Comparison of ENCODE assay signal across 36 cellular contexts in genomic region chr7:100708395-100708794, GRCh38. TPM values are rescaled to one million over a fixed set of nuclear protein-coding genes. Genes with fewer than 3 reads are reported as not detected.
A peak's percentile ranks its signal among the peaks of the same experiment; 100 is the strongest.
DNase-seq lines count a peak whose midpoint lies in the region; ATAC-seq, FAIRE-seq and TF ChIP-seq lines count a peak whose summit lies in the region.
"Had no signal": no experiment of that assay in that cellular context is flagged by ENCODE, and none has a peak within 500 bp of the region (broad histone marks: within the 10 kb centered on the region; RNA-seq: fewer than 3 reads in every experiment).

No MANE protein-coding gene starts in this region.

- no peak overlapping the region for H2BK15ac ChIP-seq in H9 (ENCODE audit: low read depth, low read length)

- peak overlapping the region; percentile 94 to 100 (median 98); a peak in 15 of 22 replicates for H3K4me2 ChIP-seq in BLaER1 treated with 17β-estradiol and CSF1 and Interleukin-3, amounts not matched to agents 10 nM and 100 nM
- H3K4me2 ChIP-seq in GM23338 (no peak overlapping the region), H9 (ENCODE audit: insufficient read depth, insufficient read length, low read length) (no peak overlapping the region)
- H3K4me2 ChIP-seq: KMS-11 had no signal

- no peak overlapping the region for H3T11ph ChIP-seq in H9 (ENCODE audit: low read length)

- no peak overlapping the region for H3K23ac ChIP-seq in H9 (ENCODE audit: insufficient read length, low read depth, low read length)

- no peak overlapping the region for H3K4ac ChIP-seq in H9 (ENCODE audit: low read depth, low read length)

- no peaks in the 10 kb centered on the region for H3K9me3 ChIP-seq in BLaER1 treated with 17β-estradiol and CSF1 and Interleukin-3, amounts not matched to agents 10 nM and 100 nM (replicated peaks in 1 of 11)
- H3K9me3 ChIP-seq in liver (ENCODE audit: control insufficient read depth in 4 of 4, low read length in 3 of 4) (no peaks in the 10 kb centered on the region), H9 (ENCODE audit: control insufficient read depth, low read depth, low read length) (no peaks in the 10 kb centered on the region)
- H3K9me3 ChIP-seq: mucosa of descending colon, pancreas, suprapubic skin had no signal

- H2BK5ac ChIP-seq in H9 (ENCODE audit: insufficient read length, low read length), result no peak overlapping the region

- H3K4me3 ChIP-seq in BLaER1 treated with 17β-estradiol and CSF1 and Interleukin-3, amounts not matched to agents 10 nM and 100 nM, result no peak overlapping the region
- H3K4me3 ChIP-seq in GM23338 (no peak overlapping the region), liver (ENCODE audit: low read depth in 1 of 3, low read length in 3 of 3) (no peak overlapping the region)
- H3K4me3 ChIP-seq: mucosa of descending colon, pancreas, PC-9, SK-N-MC, skin epidermis, suprapubic skin had no signal

- H4K5ac ChIP-seq in H9 (ENCODE audit: insufficient read length, low read depth, low read length), result no peak overlapping the region

- H4K20me1 ChIP-seq in BLaER1 treated with 17β-estradiol and CSF1 and Interleukin-3, amounts not matched to agents 10 nM and 100 nM, result peaks cover 0 to 19% (median 14%) of the 10 kb centered on the region in 11 experiments; a peak in 13 of 22 replicates
- peaks cover 12% of the 10 kb centered on the region for H4K20me1 ChIP-seq in GM23338 (replicated peaks; ENCODE audit: insufficient read depth)
- H4K20me1 ChIP-seq in H9 (ENCODE audit: control insufficient read depth, insufficient read depth, insufficient read length), result no peaks in the 10 kb centered on the region

- no peak overlapping the region for H2BK12ac ChIP-seq in H9 (ENCODE audit: insufficient read length, low read depth, low read length)

- no peak overlapping the region for H3K18ac ChIP-seq in H9 (ENCODE audit: insufficient read length, low read depth, low read length)

- H3K27me3 Mint-ChIP-seq in GM23338 (ENCODE audit: insufficient read depth, low read depth, poor library complexity), result peaks cover 4% of the 10 kb centered on the region
- H3K27me3 Mint-ChIP-seq in activated B cell treated with CpG ODN at 0.5 μM for 24 hours, result no peaks in the 10 kb centered on the region
- H3K27me3 Mint-ChIP-seq in H9 (ENCODE audit: low read depth), result no peaks in the 10 kb centered on the region
- no peaks in the 10 kb centered on the region for H3K27me3 Mint-ChIP-seq in chondrocyte (ENCODE audit: low read depth)

- no peak overlapping the region for H2AK5ac ChIP-seq in H9 (ENCODE audit: insufficient read length, low read length)

- H3K27ac ChIP-seq in BLaER1 treated with 17β-estradiol and CSF1 and Interleukin-3, amounts not matched to agents 10 nM and 100 nM, result no peak overlapping the region
- H3K27ac ChIP-seq in GM23338 (ENCODE audit: low read depth) (no peak overlapping the region), liver (ENCODE audit: low read depth in 1 of 2, low read length in 2 of 2) (peak overlapping the region; percentile 89 to 96), H9 (ENCODE audit: insufficient read length, low read depth, low read length) (no peak overlapping the region)
- H3K27ac ChIP-seq: KMS-11, pancreas, PC-9, SK-N-MC, skin epidermis, suprapubic skin had no signal

- no peaks in the 10 kb centered on the region for H3K9me2 ChIP-seq in GM23338 (ENCODE audit: insufficient read depth)

- 0 out of 3 replicates have a peak overlapping the region, but pooled peaks have one; percentile 17 for H3K4me3 Mint-ChIP-seq in GM23338
- H3K4me3 Mint-ChIP-seq in activated B cell treated with CpG ODN at 0.5 μM for 24 hours, result peak overlapping the region; percentile 15
- H3K4me3 Mint-ChIP-seq in H9, result peak overlapping the region in 1 of 2 experiments; percentile 38; a peak in 1 of 5 replicates
- no peak overlapping the region for H3K4me3 Mint-ChIP-seq in chondrocyte (ENCODE audit: unreplicated experiment)

- H3K79me2 ChIP-seq in GM23338 (replicated peaks; ENCODE audit: insufficient read depth) (peaks cover 27% of the 10 kb centered on the region), H9 (ENCODE audit: insufficient read depth, low read length) (peaks cover 10% of the 10 kb centered on the region; the same call in 1 of the 2 replicates)

- no peak overlapping the region for H4K91ac ChIP-seq in H9 (ENCODE audit: insufficient read length, low read depth, low read length)

- H3K14ac ChIP-seq in H9 (ENCODE audit: insufficient read depth, low read length), result no peak overlapping the region

- H2AFZ ChIP-seq in GM23338, result no peak overlapping the region
- H2AFZ ChIP-seq in H9 (ENCODE audit: low read length), result no peak overlapping the region
- H2AFZ ChIP-seq: PC-9 had no signal

- peaks cover 0 to 30% (median 23%) of the 10 kb centered on the region in 11 experiments; a peak in 13 of 22 replicates for H3K36me3 ChIP-seq in BLaER1 treated with 17β-estradiol and CSF1 and Interleukin-3, amounts not matched to agents 10 nM and 100 nM
- peaks cover 8% of the 10 kb centered on the region for H3K36me3 ChIP-seq in GM23338 (ENCODE audit: insufficient read depth)
- H3K36me3 ChIP-seq in liver (ENCODE audit: control insufficient read depth in 4 of 4, insufficient read depth in 3 of 4, low read depth in 1 of 4, low read length in 3 of 4), result no peaks in the 10 kb centered on the region
- H3K36me3 ChIP-seq: pancreas, suprapubic skin had no signal

- H2BK120ac ChIP-seq in H9 (ENCODE audit: low read depth, low read length, poor library complexity, severe bottlenecking), result no peak overlapping the region

- no peak overlapping the region for H3K56ac ChIP-seq in H9 (ENCODE audit: insufficient read length, low read depth, low read length)

- CTCF ChIA-PET in activated B cell treated with CpG ODN at 0.5 μM for 24 hours (lab: Charles Lee), result interaction anchor here (0.9 to 1.3 kb wide), 2 partner anchors 15 to 149 kb away, joined by 3 read pairs; no protein-coding TSS in a partner anchor

- H3K23me2 ChIP-seq in H9 (ENCODE audit: insufficient read length, low read depth, low read length, poor library complexity, severe bottlenecking), result peaks cover 15% of the 10 kb centered on the region

- H3K9me3 Mint-ChIP-seq in GM23338 (no peaks in the 10 kb centered on the region), activated B cell treated with CpG ODN at 0.5 μM for 24 hours (no peaks in the 10 kb centered on the region), H9 (peaks cover 0 to 2% of the 10 kb centered on the region in 2 experiments; a peak in 1 of 5 replicates), chondrocyte (ENCODE audit: low read depth) (no peaks in the 10 kb centered on the region)
- H3K9me3 Mint-ChIP-seq: CD8-positive, alpha-beta memory T cell had no signal

- WGBS in liver, result 52% methylated on average over 6 of the region's 6 CpGs
- no CpG with 5 or more reads among the region's 6 CpGs for WGBS in H9 (ENCODE audit: extremely low coverage, insufficient read length, low lambda C conversion rate)

- H3K9ac ChIP-seq in BLaER1 treated with 17β-estradiol and CSF1 and Interleukin-3, amounts not matched to agents 10 nM and 100 nM, result peak overlapping the region in 9 of 11 experiments; percentile 8 to 99 (median 36); a peak in 8 of 22 replicates
- no peak overlapping the region for H3K9ac ChIP-seq in liver (ENCODE audit: low read depth in 1 of 2, low read length in 2 of 2)
- H3K9ac ChIP-seq in H9 (ENCODE audit: extremely low read depth, insufficient read length, low read length), result no peak overlapping the region
- H3K9ac ChIP-seq: KMS-11 had no signal

- no peak overlapping the region for H2BK20ac ChIP-seq in H9 (ENCODE audit: low read depth, low read length, poor library complexity, severe bottlenecking)

- H3K4me1 Mint-ChIP-seq in GM23338, result peaks cover 9% of the 10 kb centered on the region
- H3K4me1 Mint-ChIP-seq in activated B cell treated with CpG ODN at 0.5 μM for 24 hours, result peaks cover 16% of the 10 kb centered on the region
- H3K4me1 Mint-ChIP-seq in H9, result peaks cover 6 to 10% of the 10 kb centered on the region in 2 experiments
- H3K4me1 Mint-ChIP-seq in chondrocyte (ENCODE audit: low read depth), result peaks cover 12% of the 10 kb centered on the region

- ATAC-seq in GM23338 (no peak), activated B cell treated with CpG ODN at 0.5 μM for 24 hours (ENCODE audit: low read depth) (no peak)
- ATAC-seq: mucosa of descending colon, pancreas had no signal

- POLR2A ChIA-PET in activated B cell treated with CpG ODN at 0.5 μM for 24 hours (lab: Charles Lee), result no interaction called here

- peaks cover 5% of the 10 kb centered on the region for H3K79me1 ChIP-seq in H9 (ENCODE audit: insufficient read depth, low read depth, low read length, poor library complexity, severe bottlenecking)

- TF ChIP-seq CTCF in GM23338 (conservative IDR thresholded peaks at IDR 0.05; ENCODE audit: low read depth in 2 of 2), result no peak
- TF ChIP-seq CTCF in activated B cell treated with CpG ODN at 0.5 μM for 24 hours (IDR thresholded peaks at IDR 0.05), result no peak
- no peak for TF ChIP-seq CTCF in liver (IDR thresholded peaks at IDR 0.05; ENCODE audit: low read depth, low read length, missing input control)
- no peak for TF ChIP-seq CTCF in H9 (conservative IDR thresholded peaks at IDR 0.05)
- no peak for TF ChIP-seq CTCF in chondrocyte (IDR thresholded peaks at IDR 0.05)

- TF ChIP-seq RAD21 in liver (IDR thresholded peaks at IDR 0.05), result no peak

- peaks cover 27 to 38% (median 31%) of the 10 kb centered on the region in 10 experiments for H3K4me1 ChIP-seq in BLaER1 treated with 17β-estradiol and CSF1 and Interleukin-3, amounts not matched to agents 10 nM and 100 nM
- no peaks in the 10 kb centered on the region; the same call in 1 of the 2 replicates for H3K4me1 ChIP-seq in GM23338 (ENCODE audit: insufficient read depth)
- peaks cover 8 to 45% (median 24%) of the 10 kb centered on the region in 4 donors for H3K4me1 ChIP-seq in liver (ENCODE audit: control insufficient read depth in 4 of 4, insufficient read depth in 4 of 4, low read length in 3 of 4)
- H3K4me1 ChIP-seq in H9 (ENCODE audit: insufficient read depth, low read length), result no peaks in the 10 kb centered on the region; the same call in 1 of the 2 replicates

- intact Hi-C loops in activated B cell treated with CpG ODN at 0.5 μM for 24 hours (cut with micrococcal nuclease), result loop anchor here (5.0 kb wide), 2 partner anchors 96 to 231 kb away; partner anchors contain the start of genes MOSPD3 and TSC22D4

- no peak for FAIRE-seq in frontal cortex (lab: Jason Lieb, UNC)
- FAIRE-seq: colon, GM18507, GM19239, HTR-8/SVneo, pancreas, TTC549 had no signal

- H3K36me3 Mint-ChIP-seq in GM23338 (ENCODE audit: low read depth), result peaks cover 20% of the 10 kb centered on the region
- peaks cover 12% of the 10 kb centered on the region for H3K36me3 Mint-ChIP-seq in activated B cell treated with CpG ODN at 0.5 μM for 24 hours (ENCODE audit: low read depth)
- peaks cover 4 to 20% (median 17%) of the 10 kb centered on the region in 3 experiments; a peak in 6 of 7 replicates for H3K36me3 Mint-ChIP-seq in H9 (ENCODE audit: insufficient read depth in 1 of 3, low read depth in 3 of 3)
- H3K36me3 Mint-ChIP-seq in chondrocyte (ENCODE audit: low read depth), result peaks cover 1% of the 10 kb centered on the region

- peaks cover 14% of the 10 kb centered on the region; the same call in 1 of the 2 replicates for H3F3A ChIP-seq in GM23338 (replicated peaks; ENCODE audit: low read depth)

- no peak overlapping the region for H4K8ac ChIP-seq in H9 (replicated peaks; ENCODE audit: insufficient read length, low read depth, low read length)

- DNase-seq in GM23338 (ENCODE audit: low spot score) (no peak), activated B cell treated with CpG ODN at 0.5 μM for 24 hours (no peak), A172 (ENCODE audit: low spot score) (no peak), frontal cortex (ENCODE audit: low spot score in 2 of 2) (no peak), H9 (no peak), chondrocyte (ENCODE audit: low spot score) (no peak)
- DNase-seq: activated CD4-positive, alpha-beta T cell treated with anti-CD3 and anti-CD28 coated beads for 1 hour; activated CD8-positive, alpha-beta memory T cell treated with anti-CD3 and anti-CD28 coated beads for 24 hours; CD8-positive, alpha-beta memory T cell; effector CD4-positive, alpha-beta T cell; EL; GOT3; hypothalamus; mucosa of descending colon; NCI-H2029; NCI-H524 treated with DMSO at 0.1 percent for 48 hours; NK-92 treated with Interleukin-12 subunit alpha and Interleukin-12 subunit beta, amount 100 ng/mL, for 24 hours; pancreas; PC-9; retina; stimulated activated naive CD4-positive, alpha-beta T cell; T-helper 1 cell had no signal

- H3K27ac Mint-ChIP-seq in GM23338, result no peak overlapping the region
- no peak overlapping the region for H3K27ac Mint-ChIP-seq in activated B cell treated with CpG ODN at 0.5 μM for 24 hours
- no peak overlapping the region for H3K27ac Mint-ChIP-seq in H9
- H3K27ac Mint-ChIP-seq in chondrocyte (ENCODE audit: unreplicated experiment), result no peak overlapping the region

- H3K27me3 ChIP-seq in BLaER1 treated with 17β-estradiol and CSF1 and Interleukin-3, amounts not matched to agents 10 nM and 100 nM, result no peaks in the 10 kb centered on the region
- H3K27me3 ChIP-seq in GM23338 (ENCODE audit: insufficient read depth) (no peaks in the 10 kb centered on the region), liver (ENCODE audit: control insufficient read depth in 4 of 4, insufficient read depth in 4 of 4, low read length in 3 of 4) (no peaks in the 10 kb centered on the region), H9 (ENCODE audit: insufficient read depth, low read length) (no peaks in the 10 kb centered on the region)
- H3K27me3 ChIP-seq: pancreas, suprapubic skin had no signal

RNA-seq across cellular contexts. Expression of gene POP7, which starts 2.5 kb away (rescaled TPM):
- 87.3 and 110 TPM in 2 replicates for total RNA-seq in GM23338 (2014; rRNA removed; shearing (Covaris generic))
- polyA plus RNA-seq in GM23338 (2016; fragmentation: Nextera tagmentation; extraction: Ambion mirVana), result 216 and 219 TPM in 2 replicates
- total RNA-seq in activated B cell treated with CpG ODN at 0.5 μM for 24 hours, result 21.5 and 21.7 TPM in 2 replicates
- 10 to 100 TPM; 19.1 to 36.6 TPM for total RNA-seq in liver
- polyA plus RNA-seq in liver, result 10 to 100 TPM; 31.1 to 40.1 TPM
- 76.9 and 110 TPM in 2 replicates for total RNA-seq in A172 (2014; rRNA removed; shearing (Covaris generic))
- 52.6 TPM for total RNA-seq in frontal cortex
- total RNA-seq in H9 (2021), result 96.7 and 96.9 TPM in 2 replicates
- total RNA-seq in chondrocyte, result 24.2 to 31.8 TPM (median 25.5 TPM) in 3 replicates

RNA-seq across cellular contexts. Expression of gene EPO, which starts 11.9 kb away (rescaled TPM):
- 0.89 TPM in 1 of 2 replicates, not detected in the other for total RNA-seq in GM23338 (2014; rRNA removed; shearing (Covaris generic))
- polyA plus RNA-seq in GM23338 (2016; fragmentation: Nextera tagmentation; extraction: Ambion mirVana) (0.97 and 1.0 TPM in 2 replicates), liver (10 to 100 TPM in 1 of 2 donors, 1 to 10 TPM in 1; 5.3 to 22.9 TPM)
- total RNA-seq in activated B cell treated with CpG ODN at 0.5 μM for 24 hours (not detected in 2 replicates), liver (1 to 10 TPM; 1.3 to 1.5 TPM), frontal cortex (not detected), H9 (2021) (0.33 and 0.44 TPM in 2 replicates), chondrocyte (not detected in 3 replicates)
- not detected in 2 replicates for total RNA-seq in A172 (2014; rRNA removed; shearing (Covaris generic))
- total RNA-seq: lung microvascular endothelial cell, mucosa of descending colon had no signal
- polyA plus RNA-seq: CD8-positive, alpha-beta memory T cell; neural cell had no signal

RNA-seq across cellular contexts. Expression of gene GIGYF1, which starts 14.3 kb away (rescaled TPM):
- 50.6 and 69.8 TPM in 2 replicates for total RNA-seq in GM23338 (2014; rRNA removed; shearing (Covaris generic))
- polyA plus RNA-seq in GM23338 (2016; fragmentation: Nextera tagmentation; extraction: Ambion mirVana), result 40.0 and 40.4 TPM in 2 replicates
- total RNA-seq in activated B cell treated with CpG ODN at 0.5 μM for 24 hours, result 66.5 and 76.6 TPM in 2 replicates
- total RNA-seq in liver, result 10 to 100 TPM; 12.7 TPM
- polyA plus RNA-seq in liver, result 1 to 10 TPM; 6.8 to 7.5 TPM
- 12.5 and 16.6 TPM in 2 replicates for total RNA-seq in A172 (2014; rRNA removed; shearing (Covaris generic))
- total RNA-seq in frontal cortex, result 15.1 TPM
- total RNA-seq in H9 (2021), result 101 and 104 TPM in 2 replicates
- total RNA-seq in chondrocyte, result 29.2 to 32.8 TPM (median 31.7 TPM) in 3 replicates

RNA-seq across cellular contexts. Expression of gene ZAN, which starts 25.0 kb away (rescaled TPM):
- total RNA-seq in GM23338 (2014; rRNA removed; shearing (Covaris generic)), result 0.03 TPM in 1 of 2 replicates, not detected in the other
- 0.07 TPM in 1 of 2 replicates, not detected in the other for polyA plus RNA-seq in GM23338 (2016; fragmentation: Nextera tagmentation; extraction: Ambion mirVana)
- total RNA-seq in activated B cell treated with CpG ODN at 0.5 μM for 24 hours, result not detected in 2 replicates
- under 1 TPM in 1 of 2 donors, not detected in 1; under 0.01 TPM for total RNA-seq in liver
- under 1 TPM in 1 of 2 donors, not detected in 1; 0.08 TPM for polyA plus RNA-seq in liver
- total RNA-seq in A172 (2014; rRNA removed; shearing (Covaris generic)), result not detected in 2 replicates
- total RNA-seq in frontal cortex, result not detected
- not detected in 2 replicates for total RNA-seq in H9 (2021)
- not detected in 3 replicates for total RNA-seq in chondrocyte
- total RNA-seq: CD8-positive, alpha-beta memory T cell; lung microvascular endothelial cell; mucosa of descending colon; PC-9; ureter had no signal
- polyA plus RNA-seq: CD8-positive, alpha-beta memory T cell; neural cell had no signal

RNA-seq across cellular contexts. Expression of gene GNB2, which starts 34.9 kb away (rescaled TPM):
- 153 and 156 TPM in 2 replicates for total RNA-seq in GM23338 (2014; rRNA removed; shearing (Covaris generic))
- polyA plus RNA-seq in GM23338 (2016; fragmentation: Nextera tagmentation; extraction: Ambion mirVana) (112 and 113 TPM in 2 replicates), liver (100 to 1,000 TPM in 1 of 2 donors, 10 to 100 TPM in 1; 37.6 to 133 TPM)
- total RNA-seq in activated B cell treated with CpG ODN at 0.5 μM for 24 hours (129 and 132 TPM in 2 replicates), liver (10 to 100 TPM; 57.9 to 88.5 TPM), frontal cortex (72.6 TPM), H9 (2021) (171 and 174 TPM in 2 replicates), chondrocyte (191 to 204 TPM (median 202 TPM) in 3 replicates)
- total RNA-seq in A172 (2014; rRNA removed; shearing (Covaris generic)), result 94.3 and 104 TPM in 2 replicates

Comparison
In these comparisons a context has a peak if more than half of its experiments do, and no peak if none do; other contexts are left out.
1. H3K27ac ChIP-seq: peak in liver (2 of 2); none in BLaER1 treated with 17β-estradiol and CSF1 and Interleukin-3, amounts not matched to agents 10 nM and 100 nM (0 of 11), GM23338 (single experiment) and H9 (single experiment).
2. H3K4me2 ChIP-seq: peak in BLaER1 treated with 17β-estradiol and CSF1 and Interleukin-3, amounts not matched to agents 10 nM and 100 nM (11 of 11); none in GM23338 (single experiment) and H9 (single experiment).
3. H3K9ac ChIP-seq: peak in BLaER1 treated with 17β-estradiol and CSF1 and Interleukin-3, amounts not matched to agents 10 nM and 100 nM (9 of 11); none in liver (0 of 2) and H9 (single experiment).